Comparison of ENCODE assay signal across 9 cellular contexts in genomic region chr12:19440916-19441315, GRCh38. TPM values are rescaled to one million over a fixed set of nuclear protein-coding genes. Genes with fewer than 3 reads are reported as not detected.
DNase-seq lines count a peak whose midpoint lies in the region; ATAC-seq and TF ChIP-seq lines count a peak whose summit lies in the region.
"Had no signal": no experiment of that assay in that cellular context is flagged by ENCODE, and none has a peak within 500 bp of the region (broad histone marks: within the 10 kb centered on the region; RNA-seq: fewer than 3 reads in every experiment).

No MANE protein-coding gene starts in this region.

- H3K4ac ChIP-seq in mesendoderm (ENCODE audit: low read depth, low read length) = no peak overlapping the region

- peaks cover 14% of the 10 kb centered on the region for H3K27me3 Mint-ChIP-seq in brain

- H2BK5ac ChIP-seq in mesendoderm (ENCODE audit: low read length) = no peak overlapping the region

- peak overlapping the region; percentile 96 to 100 (median 98) for H3K27ac Mint-ChIP-seq in brain

- peak overlapping the region; percentile 91 for H3K27ac ChIP-seq in left ventricle myocardium inferior (replicated peaks)
- H3K27ac ChIP-seq in mesendoderm (ENCODE audit: low read depth, low read length) = no peak overlapping the region
- H3K27ac ChIP-seq in aorta (ENCODE audit: low read depth in 1 of 2, low read length in 2 of 2) = peak overlapping the region in 1 of 2 donors; percentile 17

- H3K56ac ChIP-seq in mesendoderm (ENCODE audit: low read length) = peak overlapping the region; percentile 99

- peak overlapping the region; percentile 19 for H3K4me2 ChIP-seq in mesendoderm (ENCODE audit: low read length)

- H3K4me3 ChIP-seq in left ventricle myocardium inferior = peak overlapping the region; percentile 98
- peak overlapping the region; percentile 60 for H3K4me3 ChIP-seq in mesendoderm (ENCODE audit: low read length)
- peak overlapping the region; percentile 43 to 85 for H3K4me3 ChIP-seq in aorta (ENCODE audit: low read length in 2 of 2)

- peak overlapping the region; percentile 94 to 98 (median 94) for H3K4me3 Mint-ChIP-seq in brain

- H2AK5ac ChIP-seq in mesendoderm (ENCODE audit: low read length) = no peak overlapping the region

- DNase-seq in left ventricle myocardium inferior (no peak), cardiac septum (ENCODE audit: low spot score) (no peak), mesendoderm (no peak), aorta (no peak), head of caudate nucleus (no peak), NCI-H1417 (lab: John Stamatoyannopoulos, UW) (no peak), pons (ENCODE audit: low spot score) (no peak)
- DNase-seq: NCI-H1048 had no signal

- peaks cover 56% of the 10 kb centered on the region for H3K36me3 Mint-ChIP-seq in brain

- no peak overlapping the region for H4K5ac ChIP-seq in mesendoderm (ENCODE audit: low read length)

- intact Hi-C loops in left ventricle myocardium inferior (cut with micrococcal nuclease) (no loop called here), cardiac septum (cut with DNase I) (no loop called here), aorta (cut with DNase I) (loop anchor here in 1 of 2 donors (10.0 kb wide), 2 partner anchors 204 to 256 kb away; no protein-coding TSS in a partner anchor), head of caudate nucleus (cut with DNase I) (no loop called here)

- H3K4me1 ChIP-seq in left ventricle myocardium inferior (peaks cover 63% of the 10 kb centered on the region), mesendoderm (ENCODE audit: control insufficient read depth, low read depth, low read length) (peaks cover 3% of the 10 kb centered on the region), aorta (ENCODE audit: control insufficient read depth in 1 of 2, insufficient read depth in 2 of 2, low read length in 2 of 2) (no peaks in the 10 kb centered on the region)

- H3K9ac ChIP-seq in mesendoderm (ENCODE audit: low read length) = peak overlapping the region; percentile 96

- H3K9me3 ChIP-seq in left ventricle myocardium inferior (replicated peaks) = peaks cover 4% of the 10 kb centered on the region
- no peaks in the 10 kb centered on the region for H3K9me3 ChIP-seq in aorta (ENCODE audit: control insufficient read depth, low read length)

- H3K79me1 ChIP-seq in mesendoderm (ENCODE audit: low read length) = no peaks in the 10 kb centered on the region

- H3K4me1 Mint-ChIP-seq in brain = peaks cover 60% of the 10 kb centered on the region

- H2BK15ac ChIP-seq in mesendoderm (replicated peaks; ENCODE audit: low read depth) = no peak overlapping the region

- no peaks in the 10 kb centered on the region for H3K36me3 ChIP-seq in left ventricle myocardium inferior
- no peaks in the 10 kb centered on the region for H3K36me3 ChIP-seq in mesendoderm (ENCODE audit: control insufficient read depth, insufficient read depth, low read length)
- no peaks in the 10 kb centered on the region for H3K36me3 ChIP-seq in aorta (ENCODE audit: control insufficient read depth in 1 of 2, insufficient read depth in 2 of 2, low read length in 1 of 2)

- no peak overlapping the region for H2BK120ac ChIP-seq in mesendoderm (ENCODE audit: low read depth, low read length)

- H3K79me2 ChIP-seq in mesendoderm (ENCODE audit: control insufficient read depth, insufficient read depth, low read length) = peaks cover 49% of the 10 kb centered on the region

- TF ChIP-seq CTCF in left ventricle myocardium inferior (IDR thresholded peaks at IDR 0.05; ENCODE audit: borderline replicate concordance) = no peak
- no peak for TF ChIP-seq CTCF in brain (conservative IDR thresholded peaks at IDR 0.05)

- no peak overlapping the region for H3K18ac ChIP-seq in mesendoderm (ENCODE audit: low read length)

- H3K9me3 Mint-ChIP-seq in brain = peaks cover 0 to 9% (median 7%) of the 10 kb centered on the region in 5 experiments

- H4K8ac ChIP-seq in mesendoderm (ENCODE audit: low read depth, low read length) = no peak overlapping the region

- H3K27me3 ChIP-seq in left ventricle myocardium inferior (ENCODE audit: low read depth) (no peaks in the 10 kb centered on the region), mesendoderm (ENCODE audit: insufficient read depth, low read length, poor library complexity) (no peaks in the 10 kb centered on the region), aorta (ENCODE audit: control insufficient read depth in 1 of 2, insufficient read depth in 2 of 2, low read length in 1 of 2) (no peaks in the 10 kb centered on the region)

- ATAC-seq in aorta (ENCODE audit: low FRiP score) = no peak

- WGBS in mesendoderm (ENCODE audit: extremely low coverage, insufficient coverage, low lambda C conversion rate) = no CpG with 5 or more reads among the region's 8 CpGs
- WGBS in aorta, 2 donors = 1 to 2% methylated on average over 8 of the region's 8 CpGs

- no peak overlapping the region for H3K23ac ChIP-seq in mesendoderm (ENCODE audit: low read length)

RNA-seq across cellular contexts. Expression of gene AEBP2, which starts 1.6 kb away (rescaled TPM):
- total RNA-seq in left ventricle myocardium inferior (22.8 TPM), cardiac septum (27.2 TPM), aorta (10 to 100 TPM; 74.3 to 89.0 TPM)
- polyA plus RNA-seq in brain (ENCODE audit: insufficient read depth, low read depth, low replicate concordance) (6.4 TPM), aorta (10 to 100 TPM; 24.8 to 25.3 TPM)
- polyA plus RNA-seq in mesendoderm (2013, experiment 1 of 2) = 29.6 TPM
- polyA plus RNA-seq in mesendoderm (2013, experiment 2 of 2) = 31.3 TPM
